17 cellular contexts compared by ENCODE assay signal in the genomic region with DNA sequence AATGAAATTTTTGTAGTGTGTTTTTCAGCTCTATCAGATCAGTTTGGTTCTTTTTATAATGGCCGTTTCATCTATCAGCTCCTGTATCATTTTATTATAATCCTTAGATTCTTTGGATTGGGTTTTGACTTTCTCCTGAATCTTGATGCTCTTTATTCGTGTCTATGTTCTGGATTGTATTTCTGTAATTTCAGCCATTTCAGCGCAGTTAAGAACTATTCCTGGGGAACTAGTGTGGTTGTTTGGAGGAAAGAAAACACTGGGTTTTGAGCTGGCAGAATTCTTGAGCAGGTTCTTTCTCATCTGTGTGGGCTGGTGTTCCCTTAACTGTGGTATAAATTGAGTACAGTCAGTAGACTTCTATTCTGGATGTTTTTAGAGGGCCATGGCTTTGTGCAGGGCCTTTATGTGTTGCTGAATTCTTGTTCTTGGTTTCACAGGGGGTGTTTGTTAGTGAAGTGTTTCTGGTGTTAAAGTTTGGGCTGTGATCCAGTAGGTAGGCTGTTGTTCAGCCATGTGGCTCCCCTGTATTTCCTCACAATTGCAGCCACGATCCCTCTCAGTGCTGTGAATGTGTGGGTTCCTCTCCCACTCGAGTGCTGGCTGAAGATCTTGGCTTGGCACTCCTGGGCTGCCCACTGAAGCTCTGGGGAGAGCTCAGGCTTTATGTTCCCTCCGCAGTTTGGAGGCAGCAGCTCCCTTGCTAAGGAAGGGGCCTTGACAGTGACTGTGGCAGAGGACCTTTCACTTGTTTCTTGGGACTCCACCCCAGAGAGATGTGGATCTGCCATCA. TPM values are rescaled to one million over a fixed set of nuclear protein-coding genes. Genes with fewer than 3 reads are reported as not detected.
DNase-seq lines count a peak whose midpoint lies in the region; ATAC-seq and TF ChIP-seq lines count a peak whose summit lies in the region.
"Had no signal": no experiment of that assay in that cellular context is flagged by ENCODE, and none has a peak within 500 bp of the region (broad histone marks: within the 10 kb centered on the region; RNA-seq: fewer than 3 reads in every experiment).

No MANE protein-coding gene starts in this region.

- no peaks in the 10 kb centered on the region; the same call in 1 of the 2 replicates for H3K36me3 ChIP-seq in GM23248 (ENCODE audit: low read depth)
- H3K36me3 ChIP-seq: SJSA1 had no signal

- DNase-seq in GM23248 = no peak
- DNase-seq in amniotic epithelial cell (ENCODE audit: low read depth) = peak; percentile 46
- DNase-seq in foreskin keratinocyte = no peak
- DNase-seq in occipital lobe (lab: John Stamatoyannopoulos, UW) = peak; percentile 59
- no peak for DNase-seq in stimulated activated CD4-positive, alpha-beta T cell treated with anti-CD3 and anti-CD28 coated beads, Interleukin-1b, Interleukin-23, amount 100 ng/mL, for 48 hours
- no peak for DNase-seq in NCI-H2171 (lab: John Stamatoyannopoulos, UW)
- no peak for DNase-seq in left lobe of liver (ENCODE audit: low spot score)
- DNase-seq in NCI-H524 treated with DMSO at 0.1 percent for 48 hours (lab: John Stamatoyannopoulos, UW) = no peak
- DNase-seq: ACHN, AML-193, COR-L47, NCI-H187 treated with DMSO at 0.1 percent for 48 hours, NCI-H446, OCI-M1 had no signal

- H3K27me3 ChIP-seq in GM23248 (replicated peaks; ENCODE audit: insufficient read depth) = no peaks in the 10 kb centered on the region
- no peaks in the 10 kb centered on the region for H3K27me3 ChIP-seq in foreskin keratinocyte
- H3K27me3 ChIP-seq: SJSA1 had no signal

- H3K27ac ChIP-seq in GM23248 = peak overlapping the region; percentile 20; the same call in 1 of the 2 replicates
- peak overlapping the region; percentile 94 for H3K27ac ChIP-seq in foreskin keratinocyte
- H3K27ac ChIP-seq: RWPE1, SJSA1 had no signal

- H3K9me2 ChIP-seq in GM23248 (ENCODE audit: insufficient read depth) = no peaks in the 10 kb centered on the region

- H3K4me3 ChIP-seq in GM23248 = no peak overlapping the region
- H3K4me3 ChIP-seq: SJSA1 had no signal

- in situ Hi-C loops in GM23248 (cut with MboI) = no loop called here

- TF ChIP-seq CTCF in foreskin keratinocyte (conservative IDR thresholded peaks at IDR 0.05) = no peak

- H3K4me2 ChIP-seq in GM23248 (ENCODE audit: unreplicated experiment) = peak overlapping the region; percentile 23

- H3F3A ChIP-seq in GM23248 (ENCODE audit: insufficient read depth) = peaks cover 7% of the 10 kb centered on the region; the same call in 1 of the 2 replicates

- H3K79me2 ChIP-seq in GM23248 (ENCODE audit: insufficient read depth) = no peaks in the 10 kb centered on the region

- no peaks in the 10 kb centered on the region for H4K20me1 ChIP-seq in GM23248 (ENCODE audit: insufficient read depth)

- ATAC-seq in foreskin keratinocyte (no peak), left lobe of liver (no peak)
- ATAC-seq: HCT116 had no signal

- no peaks in the 10 kb centered on the region for H3K9me3 ChIP-seq in GM23248 (ENCODE audit: low read depth)
- H3K9me3 ChIP-seq: SJSA1 had no signal

- peak overlapping the region; percentile 30; the same call in 1 of the 2 replicates for H2AFZ ChIP-seq in GM23248

- WGBS in GM23248 (ENCODE audit: low coverage in 1 of 2, low lambda C conversion rate in 2 of 2, missing lambda C conversion rate in 2 of 2), 2 experiments = 81 to 86% methylated on average over 6 of the region's 6 CpGs

- no peak overlapping the region; the same call in 1 of the 2 replicates for H3K9ac ChIP-seq in GM23248

- H3K4me1 ChIP-seq in GM23248 (ENCODE audit: insufficient read depth) (peaks cover 12% of the 10 kb centered on the region), foreskin keratinocyte (peaks cover 17% of the 10 kb centered on the region)

RNA-seq across cellular contexts. Expression of gene CCDC190, which starts 56.0 kb away (rescaled TPM):
- not detected in 2 replicates for total RNA-seq in GM23248 (2014; rRNA removed; shearing (Covaris generic))
- polyA plus RNA-seq in GM23248 (2016; fragmentation: Nextera tagmentation; extraction: Ambion mirVana) (not detected in 2 replicates), foreskin keratinocyte (not detected in 2 replicates)
- total RNA-seq in foreskin keratinocyte (not detected in 2 replicates), occipital lobe (0.31 TPM), left lobe of liver (not detected)

Comparison
In these comparisons a context has a peak if more than half of its experiments do, and no peak if none do; other contexts are left out.
1. DNase-seq: peak in amniotic epithelial cell (single experiment) and occipital lobe (single experiment); none in GM23248 (single experiment), foreskin keratinocyte (0 of 2), stimulated activated CD4-positive, alpha-beta T cell treated with anti-CD3 and anti-CD28 coated beads, Interleukin-1b, Interleukin-23, amount 100 ng/mL, for 48 hours (single experiment), NCI-H2171 (single experiment), left lobe of liver (single experiment) and NCI-H524 treated with DMSO at 0.1 percent for 48 hours (single experiment).